In genomic region chr6:166109608-166110007, GRCh38 we compare ENCODE assay signal across 21 cellular contexts. TPM values are rescaled to one million over a fixed set of nuclear protein-coding genes. Genes with fewer than 3 reads are reported as not detected.
"Had no signal": no experiment of that assay in that cellular context is flagged by ENCODE, and none has a peak within 500 bp of the region (broad histone marks: within the 10 kb centered on the region; RNA-seq: fewer than 3 reads in every experiment).

No MANE protein-coding gene starts in this region.

- H3K4me1 ChIP-seq: esophagus squamous epithelium, pancreas, tibial artery, uterus had no signal

- ATAC-seq: left lobe of liver; pancreas; stimulated activated effector memory CD8-positive, alpha-beta T cell treated with anti-CD3 and anti-CD28 coated beads, Interleukin-12 subunit alpha, Interleukin-12 subunit beta, amount 100 ng/mL, for 72 hours had no signal

- H3K4me3 ChIP-seq: coronary artery, esophagus squamous epithelium, pancreas, tibial artery, uterus had no signal

- H3K9me3 ChIP-seq: esophagus squamous epithelium, pancreas, tibial artery, uterus had no signal

- H3K27ac Mint-ChIP-seq: activated naive CD8-positive, alpha-beta T cell treated with anti-CD3 and anti-CD28 coated beads, Interleukin-2, amount 10 ng/mL, durations not matched to agents 7 days and 5 days; naive B cell; stimulated activated effector memory CD8-positive, alpha-beta T cell treated with anti-CD3 and anti-CD28 coated beads, Interleukin-12 subunit alpha, Interleukin-12 subunit beta, amount 100 ng/mL, for 72 hours had no signal

- H3K27me3 ChIP-seq: brain microvascular endothelial cell, tibial artery, uterus had no signal

- H3K27ac ChIP-seq: brain microvascular endothelial cell, coronary artery, esophagus squamous epithelium, pancreas, tibial artery, uterus had no signal

- DNase-seq: activated CD4-positive, alpha-beta T cell treated with anti-CD3 and anti-CD28 coated beads, Interleukin-2, amount 50 U/mL, for 1 hour; activated CD8-positive, alpha-beta memory T cell treated with anti-CD3 and anti-CD28 coated beads for 24 hours; activated naive CD8-positive, alpha-beta T cell treated with anti-CD3 and anti-CD28 coated beads, Interleukin-2, amount 10 ng/mL, durations not matched to agents 7 days and 5 days; brain microvascular endothelial cell; effector CD4-positive, alpha-beta T cell; esophagus squamous epithelium; hippocampal formation; naive B cell; pancreas; stimulated activated CD4-positive, alpha-beta T cell treated with anti-CD3 and anti-CD28 coated beads, Interleukin-12 subunit alpha, Interleukin-12 subunit beta, amount 100 ng/mL, for 4 hours; stimulated activated CD4-positive, alpha-beta T cell treated with anti-CD3 and anti-CD28 coated beads, Interleukin-2, amount 100 ng/mL, for 24 hours; tibial artery; uterus had no signal

- H3K36me3 Mint-ChIP-seq: activated naive CD8-positive, alpha-beta T cell treated with anti-CD3 and anti-CD28 coated beads, Interleukin-2, amount 10 ng/mL, durations not matched to agents 7 days and 5 days; naive B cell; stimulated activated effector memory CD8-positive, alpha-beta T cell treated with anti-CD3 and anti-CD28 coated beads, Interleukin-12 subunit alpha, Interleukin-12 subunit beta, amount 100 ng/mL, for 72 hours had no signal

- H3K36me3 ChIP-seq: brain microvascular endothelial cell, esophagus squamous epithelium, pancreas, tibial artery, uterus had no signal

- H3K4me3 Mint-ChIP-seq: activated naive CD8-positive, alpha-beta T cell treated with anti-CD3 and anti-CD28 coated beads, Interleukin-2, amount 10 ng/mL, durations not matched to agents 7 days and 5 days; central memory CD8-positive, alpha-beta T cell; naive B cell; stimulated activated effector memory CD8-positive, alpha-beta T cell treated with anti-CD3 and anti-CD28 coated beads, Interleukin-12 subunit alpha, Interleukin-12 subunit beta, amount 100 ng/mL, for 72 hours had no signal

- H3K9me3 Mint-ChIP-seq: activated naive CD8-positive, alpha-beta T cell treated with anti-CD3 and anti-CD28 coated beads, Interleukin-2, amount 10 ng/mL, durations not matched to agents 7 days and 5 days; central memory CD8-positive, alpha-beta T cell; stimulated activated effector memory CD8-positive, alpha-beta T cell treated with anti-CD3 and anti-CD28 coated beads, Interleukin-12 subunit alpha, Interleukin-12 subunit beta, amount 100 ng/mL, for 72 hours had no signal

RNA-seq across cellular contexts. Expression of gene TBXT, which starts 58.0 kb away (rescaled TPM):
- total RNA-seq: activated naive CD8-positive, alpha-beta T cell treated with anti-CD3 and anti-CD28 coated beads, Interleukin-2, amount 10 ng/mL, durations not matched to agents 7 days and 5 days; esophagus squamous epithelium; fibroblast of villous mesenchyme; left lobe of liver; lung microvascular endothelial cell; pancreas; renal cortical epithelial cell; uterus had no signal
- polyA plus RNA-seq: keratinocyte, pancreas had no signal
